ENCODE assay signal across 20 cellular contexts in the genomic region with DNA sequence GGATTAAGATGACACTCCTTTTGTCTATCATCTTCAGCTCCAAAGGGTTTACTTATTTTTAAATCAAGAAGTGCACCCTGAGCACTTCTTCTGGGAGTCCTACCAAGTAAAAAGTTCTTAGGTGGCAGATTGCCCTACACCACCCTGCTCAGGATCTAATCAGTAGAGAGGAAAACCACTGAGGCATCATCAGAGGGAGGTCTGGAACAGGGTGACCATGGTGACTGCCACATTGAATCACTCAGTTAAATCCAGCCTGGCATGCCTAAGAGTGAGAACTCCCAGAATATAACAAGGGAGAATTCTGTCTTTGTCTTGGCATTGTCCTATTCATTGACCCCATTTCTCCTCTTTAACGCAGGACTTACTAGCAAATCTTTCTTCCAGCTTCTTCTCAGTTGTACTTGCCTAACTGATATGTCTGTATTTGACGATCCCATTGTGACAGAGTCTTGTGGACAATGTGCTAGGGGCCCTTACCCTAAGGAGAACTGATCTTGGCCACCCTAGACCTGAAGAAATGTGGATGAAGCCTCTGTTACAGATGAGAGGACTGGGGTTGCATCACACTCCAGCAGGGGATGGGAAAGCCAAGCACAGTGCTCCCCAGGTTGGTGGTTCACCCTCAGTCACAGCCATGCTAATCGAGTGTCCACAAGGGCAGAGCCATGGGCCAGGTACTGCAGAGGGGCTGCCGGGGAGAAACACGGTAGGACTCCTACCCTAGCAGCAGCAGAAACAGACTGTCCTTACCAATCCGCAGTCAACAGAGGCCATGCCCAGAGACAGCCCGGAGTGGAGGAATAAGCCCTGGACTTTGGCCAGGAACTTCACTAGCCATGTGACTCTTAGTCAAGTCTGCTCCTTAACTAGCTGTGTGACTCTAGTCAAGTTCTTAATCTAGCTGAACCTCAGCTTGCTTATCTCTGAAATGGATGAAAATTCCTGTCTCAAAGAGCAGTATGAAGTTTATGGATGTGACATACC. TPM values are rescaled to one million over a fixed set of nuclear protein-coding genes. Genes with fewer than 3 reads are reported as not detected.
DNase-seq lines count a peak whose midpoint lies in the region; ATAC-seq, FAIRE-seq and TF ChIP-seq lines count a peak whose summit lies in the region.
"Had no signal": no experiment of that assay in that cellular context is flagged by ENCODE, and none has a peak within 500 bp of the region (broad histone marks: within the 10 kb centered on the region; RNA-seq: fewer than 3 reads in every experiment).

No MANE protein-coding gene starts in this region.

- TF ChIP-seq CTCF in astrocyte (IDR thresholded peaks at IDR 0.05; ENCODE audit: insufficient read depth, low read depth, low read length) (no peak), coronary artery (IDR thresholded peaks at IDR 0.05) (no peak)

- H3K9ac ChIP-seq in astrocyte (ENCODE audit: low read length): no peak overlapping the region

- no peaks in the 10 kb centered on the region for H4K20me1 ChIP-seq in astrocyte (ENCODE audit: insufficient read depth, low read length)

- peaks cover 3% of the 10 kb centered on the region for H3K27me3 ChIP-seq in astrocyte (ENCODE audit: insufficient read depth, low read length)
- H3K27me3 ChIP-seq: dorsolateral prefrontal cortex had no signal

- H3K27ac ChIP-seq in astrocyte (ENCODE audit: low read depth, low read length) (no peak overlapping the region), coronary artery (no peak overlapping the region)
- H3K27ac ChIP-seq: dorsolateral prefrontal cortex, heart right ventricle, SK-N-MC, tibial nerve had no signal

- H3K9me3 ChIP-seq in astrocyte (ENCODE audit: insufficient read depth, low read depth, low read length): no peaks in the 10 kb centered on the region
- H3K9me3 ChIP-seq: heart right ventricle, tibial nerve had no signal

- FAIRE-seq in astrocyte (lab: Jason Lieb, UNC) (no peak), urothelium cell line (lab: Jason Lieb, UNC) (peak; percentile 13)
- FAIRE-seq: islet of Langerhans had no signal

- H3K9me3 Mint-ChIP-seq in astrocyte (ENCODE audit: unreplicated experiment): no peaks in the 10 kb centered on the region
- H3K9me3 Mint-ChIP-seq: activated naive CD4-positive, alpha-beta T cell treated with anti-CD3 and anti-CD28 coated beads, Interleukin-2, amount 10 ng/mL, durations not matched to agents 7 days and 5 days; CD4-positive, alpha-beta memory T cell had no signal

- no peaks in the 10 kb centered on the region for H3K79me2 ChIP-seq in astrocyte (ENCODE audit: insufficient read depth, low read length)

- no peak overlapping the region for H2AFZ ChIP-seq in astrocyte (ENCODE audit: low read depth, low read length)

- peaks cover 22% of the 10 kb centered on the region for H3K27me3 Mint-ChIP-seq in astrocyte (ENCODE audit: low read depth, unreplicated experiment)

- H3K27ac Mint-ChIP-seq in astrocyte (ENCODE audit: unreplicated experiment): peak overlapping the region; percentile 58
- H3K27ac Mint-ChIP-seq: activated naive CD4-positive, alpha-beta T cell treated with anti-CD3 and anti-CD28 coated beads, Interleukin-2, amount 10 ng/mL, durations not matched to agents 7 days and 5 days; brain; CD4-positive, alpha-beta memory T cell had no signal

- no peaks in the 10 kb centered on the region for H3K36me3 Mint-ChIP-seq in astrocyte (ENCODE audit: low read depth, unreplicated experiment)
- H3K36me3 Mint-ChIP-seq: activated naive CD4-positive, alpha-beta T cell treated with anti-CD3 and anti-CD28 coated beads, Interleukin-2, amount 10 ng/mL, durations not matched to agents 7 days and 5 days; brain; CD4-positive, alpha-beta memory T cell had no signal

- H3K4me3 Mint-ChIP-seq in astrocyte (ENCODE audit: unreplicated experiment): no peak overlapping the region
- H3K4me3 Mint-ChIP-seq: activated naive CD4-positive, alpha-beta T cell treated with anti-CD3 and anti-CD28 coated beads, Interleukin-2, amount 10 ng/mL, durations not matched to agents 7 days and 5 days; brain; CD4-positive, alpha-beta memory T cell had no signal

- H3K4me3 ChIP-seq in astrocyte (ENCODE audit: insufficient read depth, low read depth, low read length) (no peak overlapping the region), coronary artery (no peak overlapping the region)
- H3K4me3 ChIP-seq: dorsolateral prefrontal cortex, heart right ventricle, SK-N-MC, tibial nerve had no signal

- no peak for ATAC-seq in HG03045 (IDR thresholded peaks at IDR 0.05; ENCODE audit: unreplicated experiment)

- peaks cover 6% of the 10 kb centered on the region for H3K4me1 ChIP-seq in astrocyte (ENCODE audit: insufficient read depth, low read length)
- H3K4me1 ChIP-seq: tibial nerve had no signal

- H3K36me3 ChIP-seq in astrocyte (ENCODE audit: insufficient read depth, low read length): no peaks in the 10 kb centered on the region
- H3K36me3 ChIP-seq: heart right ventricle, tibial nerve had no signal

- no peak overlapping the region for H3K4me2 ChIP-seq in astrocyte (ENCODE audit: low read length)

- H3K4me1 Mint-ChIP-seq in astrocyte (ENCODE audit: low read depth, unreplicated experiment): peaks cover 25% of the 10 kb centered on the region
- H3K4me1 Mint-ChIP-seq: activated naive CD4-positive, alpha-beta T cell treated with anti-CD3 and anti-CD28 coated beads, Interleukin-2, amount 10 ng/mL, durations not matched to agents 7 days and 5 days; CD4-positive, alpha-beta memory T cell had no signal

- peak; percentile 31 for DNase-seq in NCI-H82 (lab: John Stamatoyannopoulos, UW)
- DNase-seq in NCI-H82 treated with DMSO at 0.1 percent for 48 hours (lab: John Stamatoyannopoulos, UW; ENCODE audit: unreplicated experiment): no peak
- DNase-seq in astrocyte (ENCODE audit: low read depth): no peak
- peak; percentile 5 for DNase-seq in kidney glomerular epithelial cell (lab: John Stamatoyannopoulos, UW)
- DNase-seq in urothelium cell line (ENCODE audit: low spot score): no peak
- no peak for DNase-seq in medulla oblongata (ENCODE audit: extremely low spot score)
- no peak for DNase-seq in coronary artery (ENCODE audit: low spot score)
- DNase-seq: 8988T; activated naive CD4-positive, alpha-beta T cell treated with anti-CD3 and anti-CD28 coated beads, Interleukin-2, amount 10 ng/mL, durations not matched to agents 7 days and 5 days; CD4-positive, alpha-beta memory T cell; dorsolateral prefrontal cortex; heart right ventricle; Kasumi-1; NCI-H2227 treated with DMSO at 0.1 percent for 48 hours; stimulated activated CD4-positive, alpha-beta T cell treated with anti-CD3 and anti-CD28 coated beads, Interleukin-4, amount 100 ng/mL, for 4 hours had no signal

RNA-seq across cellular contexts. Expression of a gene that starts 15.4 kb away (rescaled TPM):
- 0.07 and 0.22 TPM in 2 replicates for total RNA-seq in astrocyte
- total RNA-seq: CD4-positive, alpha-beta memory T cell had no signal

Comparison
In these comparisons a context has a peak if more than half of its experiments do, and no peak if none do; other contexts are left out.
1. DNase-seq: peak in NCI-H82 (single experiment) and kidney glomerular epithelial cell (single experiment); none in NCI-H82 treated with DMSO at 0.1 percent for 48 hours (single experiment), astrocyte (single experiment), urothelium cell line (single experiment), medulla oblongata (single experiment) and coronary artery (single experiment).